ENCODE assay signal across 17 cellular contexts in the genomic region with DNA sequence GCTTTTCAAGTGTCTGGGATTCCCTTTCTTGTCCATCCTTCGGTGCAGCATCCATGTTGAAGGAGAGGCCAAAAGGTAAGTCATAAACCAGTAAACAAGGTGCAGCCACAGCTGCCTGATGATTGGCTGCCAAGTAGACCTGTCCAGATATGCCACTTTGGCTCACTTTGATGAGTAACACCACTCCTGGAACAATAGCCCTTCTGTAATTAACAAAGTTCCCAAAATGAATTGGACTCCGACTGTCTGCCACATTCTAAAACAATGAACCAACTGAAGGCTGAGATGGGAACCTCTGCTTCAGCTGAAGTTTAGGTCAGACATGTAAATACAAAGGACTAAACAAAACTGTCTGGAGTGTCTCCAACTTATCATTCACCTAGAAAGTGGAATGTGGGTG.
DNase-seq lines count a peak whose midpoint lies in the region; ATAC-seq and TF ChIP-seq lines count a peak whose summit lies in the region.
"Had no signal": no experiment of that assay in that cellular context is flagged by ENCODE, and none has a peak within 500 bp of the region (broad histone marks: within the 10 kb centered on the region; RNA-seq: fewer than 3 reads in every experiment).

No MANE protein-coding gene starts in this region.

- H3K79me2 ChIP-seq in PC-3 (ENCODE audit: low read length) (no peaks in the 10 kb centered on the region), parathyroid adenoma (no peaks in the 10 kb centered on the region)

- H3K36me3 ChIP-seq in PC-3 (ENCODE audit: low read depth, low read length) (no peaks in the 10 kb centered on the region), breast epithelium (no peaks in the 10 kb centered on the region), parathyroid adenoma (ENCODE audit: control insufficient read depth, insufficient read depth, low read length) (no peaks in the 10 kb centered on the region)

- intact Hi-C loops in PC-3 (cut with micrococcal nuclease) (no loop called here), breast epithelium (cut with DNase I; ENCODE audit: low total_unique reads) (no loop called here)

- H3K4me1 ChIP-seq in PC-3 (ENCODE audit: insufficient read depth, low read length) (no peaks in the 10 kb centered on the region), breast epithelium (peaks cover 0 to 3% of the 10 kb centered on the region in 2 donors), parathyroid adenoma (peaks cover 38% of the 10 kb centered on the region)
- H3K4me1 ChIP-seq: A549 had no signal

- no peak overlapping the region for H3K4me3 ChIP-seq in PC-3 (ENCODE audit: low read length)
- no peak overlapping the region for H3K4me3 ChIP-seq in breast epithelium
- H3K4me3 ChIP-seq in parathyroid adenoma (ENCODE audit: low read depth, low read length) = no peak overlapping the region
- H3K4me3 ChIP-seq: A549 had no signal

- H3K4me2 ChIP-seq in PC-3 (ENCODE audit: low read length) = no peak overlapping the region
- H3K4me2 ChIP-seq in parathyroid adenoma (ENCODE audit: low read length) = no peak overlapping the region
- H3K4me2 ChIP-seq: A549 had no signal

- H3K9me3 ChIP-seq in PC-3 (ENCODE audit: low read length) (no peaks in the 10 kb centered on the region), breast epithelium (no peaks in the 10 kb centered on the region), parathyroid adenoma (ENCODE audit: control insufficient read depth, low read length) (no peaks in the 10 kb centered on the region)

- no peaks in the 10 kb centered on the region for H4K20me1 ChIP-seq in PC-3 (ENCODE audit: low read length)

- no peak for TF ChIP-seq POLR2A in breast epithelium (IDR thresholded peaks at IDR 0.05)

- H3F3A ChIP-seq in PC-3 (ENCODE audit: low read length, unreplicated experiment) = no peaks in the 10 kb centered on the region

- no peak for ATAC-seq in PC-3
- peak; percentile 93 for ATAC-seq in esophagus mucosa
- no peak for ATAC-seq in HG02938 (IDR thresholded peaks at IDR 0.05; ENCODE audit: unreplicated experiment)
- no peak for ATAC-seq in HG02840 (IDR thresholded peaks at IDR 0.05; ENCODE audit: low FRiP score, unreplicated experiment)
- ATAC-seq: A549 had no signal

- TF ChIP-seq CTCF in PC-3 (conservative IDR thresholded peaks at IDR 0.05; ENCODE audit: low read depth, low read length) (no peak), breast epithelium (IDR thresholded peaks at IDR 0.05) (no peak), parathyroid adenoma (IDR thresholded peaks at IDR 0.05) (no peak)

- BruUV-seq in PC-3 (replicated peaks; lab: Mats Ljungman, UMichigan) = no TSS peak

- H3K27me3 ChIP-seq in PC-3 (ENCODE audit: low read length) (no peaks in the 10 kb centered on the region), breast epithelium (no peaks in the 10 kb centered on the region), parathyroid adenoma (ENCODE audit: control insufficient read depth, insufficient read depth, low read length) (no peaks in the 10 kb centered on the region)

- CTCF ChIA-PET in PC-3 (lab: Charles Lee) = no interaction called here

- H2AFZ ChIP-seq in PC-3 (ENCODE audit: low read length) (no peak overlapping the region), parathyroid adenoma (peak overlapping the region; percentile 16)

- no peak overlapping the region for H3K9ac ChIP-seq in PC-3 (ENCODE audit: low read length)
- no peak overlapping the region for H3K9ac ChIP-seq in parathyroid adenoma

- no peaks in the 10 kb centered on the region for H3K9me2 ChIP-seq in PC-3 (replicated peaks; ENCODE audit: low read length)

- DNase-seq in PC-3 (peak; percentile 12), breast epithelium (ENCODE audit: low spot score in 2 of 2) (peak in 1 of 2 donors; percentile 60), DMS 273 treated with DMSO at 0.1 percent for 48 hours (lab: John Stamatoyannopoulos, UW) (no peak)
- no peak for DNase-seq in stimulated activated CD8-positive, alpha-beta memory T cell treated with anti-CD3 and anti-CD28 coated beads, Interleukin-4, amount 100 ng/mL, for 48 hours
- DNase-seq: KG1, MV-4-11, NCI-H1105 treated with DMSO at 0.1 percent for 48 hours, NCI-H1694 treated with DMSO at 0.1 percent for 48 hours, NCI-H2081 treated with DMSO at 0.1 percent for 48 hours, NCI-H2171 treated with DMSO at 0.1 percent for 48 hours, NCI-H526, SHP77 had no signal

- POLR2A ChIA-PET in PC-3 (lab: Charles Lee; ENCODE audit: unreplicated experiment) = no interaction called here

- H3K27ac ChIP-seq in PC-3 (ENCODE audit: low read length) = no peak overlapping the region
- H3K27ac ChIP-seq in breast epithelium = peak overlapping the region; percentile 82 to 83
- H3K27ac ChIP-seq in parathyroid adenoma = no peak overlapping the region
- H3K27ac ChIP-seq: A549 had no signal

Comparison
In these comparisons a context has a peak if more than half of its experiments do, and no peak if none do; other contexts are left out.
1. H3K27ac ChIP-seq: peak in breast epithelium (2 of 2); none in PC-3 (single experiment) and parathyroid adenoma (single experiment).